ENCODE assay signal across 10 cellular contexts in the genomic region with DNA sequence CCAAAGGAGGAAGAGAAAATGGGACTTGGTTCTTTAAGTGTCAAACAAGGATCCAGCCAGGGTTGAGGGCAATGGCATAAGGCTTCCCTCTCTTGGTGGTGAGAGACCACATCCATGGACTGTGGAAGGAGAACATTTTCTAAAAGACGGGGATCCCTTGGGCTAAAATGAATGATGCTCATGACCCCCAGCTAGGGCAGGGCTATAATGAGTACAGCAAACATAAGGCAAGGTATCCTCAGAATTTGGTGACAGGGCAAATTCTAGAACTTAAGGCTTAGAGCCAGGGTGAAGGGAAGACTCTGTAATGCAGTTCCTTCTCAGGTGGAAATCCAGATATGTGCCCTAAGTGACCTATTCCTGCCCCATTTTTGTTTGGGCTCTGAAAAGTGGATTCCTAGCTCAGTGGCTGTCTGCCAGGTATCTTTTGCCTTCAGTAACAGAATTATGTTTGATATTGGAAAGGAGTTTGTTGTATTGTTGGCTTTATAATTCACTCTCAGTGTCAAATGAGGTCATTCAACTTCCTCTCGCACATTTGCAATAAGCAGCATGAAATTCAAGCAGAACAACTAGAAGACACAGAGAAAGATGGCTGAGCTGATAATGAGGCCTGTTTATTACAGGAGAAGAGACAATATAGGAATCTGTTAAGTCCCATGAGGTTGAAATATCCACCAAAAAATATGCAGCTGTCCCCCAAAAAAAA.
DNase-seq lines count a peak whose midpoint lies in the region; ATAC-seq and TF ChIP-seq lines count a peak whose summit lies in the region.
"Had no signal": no experiment of that assay in that cellular context is flagged by ENCODE, and none has a peak within 500 bp of the region (broad histone marks: within the 10 kb centered on the region; RNA-seq: fewer than 3 reads in every experiment).

No MANE protein-coding gene starts in this region.

- H3K36me3 ChIP-seq in SJSA1 (no peaks in the 10 kb centered on the region), esophagus (ENCODE audit: control insufficient read depth in 2 of 2, insufficient read depth in 2 of 2, low read length in 1 of 2) (no peaks in the 10 kb centered on the region), stomach smooth muscle (ENCODE audit: control insufficient read depth in 2 of 2, insufficient read depth in 2 of 2, low read length in 2 of 2) (no peaks in the 10 kb centered on the region), testis (ENCODE audit: low read depth, missing control alignments) (no peaks in the 10 kb centered on the region)

- no peak for TF ChIP-seq CTCF in testis (IDR thresholded peaks at IDR 0.05)

- H3K9me3 ChIP-seq in SJSA1 (replicated peaks) (no peaks in the 10 kb centered on the region), esophagus (ENCODE audit: control insufficient read depth in 2 of 2, insufficient read depth in 1 of 2, low read depth in 1 of 2, low read length in 1 of 2) (peaks cover 0 to 2% of the 10 kb centered on the region in 2 donors), stomach smooth muscle (ENCODE audit: control insufficient read depth in 2 of 2, low read length in 2 of 2) (no peaks in the 10 kb centered on the region), testis (no peaks in the 10 kb centered on the region)

- no peaks in the 10 kb centered on the region for H3K27me3 Mint-ChIP-seq in activated T-cell treated with anti-CD3 and anti-CD28 coated beads, Interleukin-2, amount 50 U/mL, for 24 hours

- H3K27ac ChIP-seq in SJSA1 (peak overlapping the region; percentile 76), esophagus (ENCODE audit: low read depth in 2 of 2, low read length in 1 of 2) (peak overlapping the region; percentile 31 to 46), stomach smooth muscle (ENCODE audit: low read length) (peak overlapping the region; percentile 46), testis (peak overlapping the region in 1 of 2 donors; percentile 41)

- ATAC-seq in GM21381 (IDR thresholded peaks at IDR 0.05; ENCODE audit: unreplicated experiment) = no peak
- ATAC-seq: HepG2 had no signal

- peaks cover 70% of the 10 kb centered on the region for H3K4me1 Mint-ChIP-seq in activated T-cell treated with anti-CD3 and anti-CD28 coated beads, Interleukin-2, amount 50 U/mL, for 24 hours (ENCODE audit: low read depth)

- peak overlapping the region; percentile 99 for H3K27ac Mint-ChIP-seq in activated T-cell treated with anti-CD3 and anti-CD28 coated beads, Interleukin-2, amount 50 U/mL, for 24 hours

- no peak overlapping the region for H3K9ac ChIP-seq in stomach smooth muscle (ENCODE audit: low read length in 2 of 2)

- H3K4me1 ChIP-seq in SJSA1 (replicated peaks) = peaks cover 57% of the 10 kb centered on the region
- H3K4me1 ChIP-seq in esophagus (ENCODE audit: control insufficient read depth in 2 of 2, insufficient read depth in 2 of 2, low read length in 1 of 2) = no peaks in the 10 kb centered on the region
- H3K4me1 ChIP-seq in stomach smooth muscle (ENCODE audit: control insufficient read depth, insufficient read depth, low read length) = peaks cover 45% of the 10 kb centered on the region
- H3K4me1 ChIP-seq in testis = peaks cover 11% of the 10 kb centered on the region

- peak overlapping the region; percentile 86 for H3K4me3 Mint-ChIP-seq in activated T-cell treated with anti-CD3 and anti-CD28 coated beads, Interleukin-2, amount 50 U/mL, for 24 hours

- TF ChIP-seq POLR2A in testis (IDR thresholded peaks at IDR 0.05) = no peak

- H3K4me3 ChIP-seq in SJSA1 (no peak overlapping the region), esophagus (ENCODE audit: low read depth in 1 of 2, low read length in 2 of 2) (no peak overlapping the region), stomach smooth muscle (ENCODE audit: low read length in 2 of 2) (no peak overlapping the region), testis (no peak overlapping the region)

- DNase-seq in activated T-cell treated with anti-CD3 and anti-CD28 coated beads, Interleukin-2, amount 50 U/mL, for 24 hours = no peak
- no peak for DNase-seq in activated T-cell treated with anti-CD3 and anti-CD28 coated beads, Interleukin-2, amount 50 U/mL, for 48 hours
- no peak for DNase-seq in SJSA1 (ENCODE audit: low read depth in 1 of 2, low spot score in 2 of 2)
- no peak for DNase-seq in NCI-H2029 (lab: John Stamatoyannopoulos, UW)
- DNase-seq in testis = no peak
- DNase-seq: occipital lobe had no signal

- 67 to 74% methylated on average over 2 of the region's 2 CpGs for WGBS in esophagus, 2 donors
- WGBS in testis, 2 donors = 71 to 73% methylated on average over 2 of the region's 2 CpGs

- no peaks in the 10 kb centered on the region for H3K9me3 Mint-ChIP-seq in activated T-cell treated with anti-CD3 and anti-CD28 coated beads, Interleukin-2, amount 50 U/mL, for 24 hours

- H3K27me3 ChIP-seq in SJSA1 (replicated peaks) = no peaks in the 10 kb centered on the region
- no peaks in the 10 kb centered on the region for H3K27me3 ChIP-seq in esophagus (ENCODE audit: control insufficient read depth in 1 of 2, insufficient read depth in 2 of 2, low read length in 2 of 2)
- no peaks in the 10 kb centered on the region for H3K27me3 ChIP-seq in stomach smooth muscle (ENCODE audit: control insufficient read depth in 1 of 2, insufficient read depth in 2 of 2, low read length in 2 of 2)
- H3K27me3 ChIP-seq in testis = no peaks in the 10 kb centered on the region

- intact Hi-C loops in testis (cut with DNase I; ENCODE audit: low total_unique reads) = no loop called here

- H3K36me3 Mint-ChIP-seq in activated T-cell treated with anti-CD3 and anti-CD28 coated beads, Interleukin-2, amount 50 U/mL, for 24 hours (ENCODE audit: low read depth) = peaks cover 98% of the 10 kb centered on the region
